ENCODE assay signal across 12 cellular contexts in the genomic region with DNA sequence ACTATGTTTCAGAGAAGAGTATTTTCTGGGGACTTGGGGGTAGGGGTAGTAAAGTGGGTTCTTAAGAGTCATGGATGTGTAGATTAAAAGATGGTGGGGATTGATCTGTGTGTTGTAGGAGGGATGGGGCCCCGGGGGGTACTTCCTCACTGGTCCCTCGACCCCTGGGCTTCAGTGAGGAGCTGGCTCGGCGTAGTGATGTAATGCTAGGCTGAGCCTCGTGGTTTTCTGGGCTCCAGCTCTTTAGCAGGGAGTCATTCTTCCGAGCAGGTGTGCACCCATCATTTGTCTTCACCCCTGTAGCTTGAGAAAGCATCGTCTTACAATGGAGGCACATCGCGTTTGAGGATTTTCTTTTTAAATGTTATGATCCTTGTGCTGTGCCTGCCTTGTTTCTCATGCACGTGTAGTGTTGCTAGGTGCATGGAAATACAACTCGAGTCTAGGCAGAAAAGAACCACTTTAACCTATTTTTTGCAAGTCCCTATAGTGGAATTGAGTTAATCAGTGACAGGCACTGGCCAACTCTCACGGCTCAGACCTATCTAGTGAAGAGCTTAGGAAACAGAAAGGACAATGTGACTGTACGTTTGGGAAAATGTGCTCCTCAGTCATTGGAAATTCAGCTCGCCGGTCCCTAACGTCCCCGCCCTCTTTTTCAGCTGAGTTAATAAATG.
DNase-seq lines count a peak whose midpoint lies in the region; ATAC-seq and TF ChIP-seq lines count a peak whose summit lies in the region.
"Had no signal": no experiment of that assay in that cellular context is flagged by ENCODE, and none has a peak within 500 bp of the region (broad histone marks: within the 10 kb centered on the region; RNA-seq: fewer than 3 reads in every experiment).

No MANE protein-coding gene starts in this region.

- TF ChIP-seq CTCF in kidney epithelial cell (IDR thresholded peaks at IDR 0.05; ENCODE audit: insufficient read depth, low read length, poor library complexity, severe bottlenecking): no peak

- no peak overlapping the region for H3K4me3 ChIP-seq in kidney epithelial cell (ENCODE audit: low read depth, low read length)
- H3K4me3 ChIP-seq: A549, GM23248 had no signal

- no peaks in the 10 kb centered on the region for H3K36me3 ChIP-seq in kidney epithelial cell (ENCODE audit: control insufficient read depth, insufficient read depth, low read length)

- H3K27me3 ChIP-seq in kidney epithelial cell (ENCODE audit: control insufficient read depth, insufficient read depth, low read length): no peaks in the 10 kb centered on the region

- no peak for ATAC-seq in GM18909 (IDR thresholded peaks at IDR 0.05; ENCODE audit: poor library complexity, unreplicated experiment)
- no peak for ATAC-seq in GM18517 (IDR thresholded peaks at IDR 0.05; ENCODE audit: unreplicated experiment)
- ATAC-seq: A549, PC-3 had no signal

- peak; percentile 63 for DNase-seq in NCI-H1694 treated with DMSO at 0.1 percent for 48 hours (lab: John Stamatoyannopoulos, UW)
- no peak for DNase-seq in NCI-H1694 (lab: John Stamatoyannopoulos, UW)
- peak; percentile 49 for DNase-seq in SW480 (ENCODE audit: low spot score)
- peak; percentile 55 for DNase-seq in kidney epithelial cell (ENCODE audit: low read depth)
- DNase-seq in renal cortical epithelial cell (ENCODE audit: low read depth): peak; percentile 88
- no peak for DNase-seq in DMS 273 treated with DMSO at 0.1 percent for 48 hours (lab: John Stamatoyannopoulos, UW)
- DNase-seq: GM23248, mammary epithelial cell, PC-3 had no signal

Comparison
In these comparisons a context has a peak if more than half of its experiments do, and no peak if none do; other contexts are left out.
1. DNase-seq: peak in NCI-H1694 treated with DMSO at 0.1 percent for 48 hours (single experiment), SW480 (single experiment), kidney epithelial cell (single experiment) and renal cortical epithelial cell (single experiment); none in NCI-H1694 (single experiment) and DMS 273 treated with DMSO at 0.1 percent for 48 hours (single experiment).